In the genomic region with DNA sequence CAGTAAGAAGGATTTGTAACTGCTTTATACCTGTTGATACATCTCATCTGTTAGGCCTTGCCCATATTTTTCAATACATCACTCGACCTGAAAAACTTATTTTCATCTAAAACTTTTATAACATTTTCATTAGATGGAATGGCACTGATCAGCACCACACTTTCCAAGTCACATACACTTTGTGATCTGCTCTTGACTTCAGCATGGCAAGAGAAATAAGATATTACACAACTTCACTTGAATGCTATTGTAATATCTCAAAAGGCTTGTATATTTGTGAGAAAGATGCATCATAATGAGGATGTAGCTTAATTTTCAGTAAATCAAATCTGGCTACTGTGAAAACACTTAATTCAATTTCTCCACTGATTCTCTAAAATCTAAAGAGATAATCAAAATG, we compare ENCODE assay signal across 23 cellular contexts.
"Had no signal": no experiment of that assay in that cellular context is flagged by ENCODE, and none has a peak within 500 bp of the region (broad histone marks: within the 10 kb centered on the region; RNA-seq: fewer than 3 reads in every experiment).

No MANE protein-coding gene starts in this region.

- FAIRE-seq: RCC 7860 had no signal

- H3K36me3 ChIP-seq: breast epithelium had no signal

- H3K4me1 ChIP-seq: breast epithelium had no signal

- H3K9me3 Mint-ChIP-seq: activated naive CD4-positive, alpha-beta T cell treated with anti-CD3 and anti-CD28 coated beads, Interleukin-2, amount 50 U/mL, for 24 hours had no signal

- DNase-seq: activated CD4-positive, alpha-beta T cell treated with anti-CD3 and anti-CD28 coated beads for 48 hours; activated CD4-positive, alpha-beta T cell treated with anti-CD3 and anti-CD28 coated beads, Interleukin-2, amount 50 U/mL, for 4 hours; activated CD8-positive, alpha-beta memory T cell treated with anti-CD3 and anti-CD28 coated beads, Interleukin-2, amount 50 U/mL, for 48 hours; activated CD8-positive, alpha-beta T cell treated with anti-CD3 and anti-CD28 coated beads, Interleukin-2, amount 10 ng/mL, durations not matched to agents 7 days and 5 days; activated T-cell treated with anti-CD3 and anti-CD28 coated beads, Interleukin-2, amount 50 U/mL, for 1 hour; aorta; caudate nucleus; NCI-H1105 treated with DMSO at 0.1 percent for 48 hours; NCI-H2029; NCI-H2107; NCI-H2171 treated with DMSO at 0.1 percent for 48 hours; NCI-H226; NCI-H526 treated with DMSO at 0.1 percent for 48 hours; NCI-H82; PC-3; SHP77 had no signal

- H3K27ac ChIP-seq: breast epithelium, coronary artery, KMS-11, SK-N-MC had no signal

- H3K4me3 Mint-ChIP-seq: activated CD8-positive, alpha-beta T cell treated with anti-CD3 and anti-CD28 coated beads, Interleukin-2, amount 10 ng/mL, durations not matched to agents 7 days and 5 days; activated naive CD4-positive, alpha-beta T cell treated with anti-CD3 and anti-CD28 coated beads, Interleukin-2, amount 50 U/mL, for 24 hours; T-helper 1 cell treated with Interleukin-12 subunit alpha and Interleukin-12 subunit beta and Interleukin-4 antibody, amounts not matched to agents 30 μg/mL and 1 μg/mL, for 36 hours had no signal

- H3K4me3 ChIP-seq: breast epithelium, coronary artery, SK-N-MC had no signal

- H3K27me3 ChIP-seq: breast epithelium had no signal

- H3K27ac Mint-ChIP-seq: activated CD8-positive, alpha-beta T cell treated with anti-CD3 and anti-CD28 coated beads, Interleukin-2, amount 10 ng/mL, durations not matched to agents 7 days and 5 days; activated naive CD4-positive, alpha-beta T cell treated with anti-CD3 and anti-CD28 coated beads, Interleukin-2, amount 50 U/mL, for 24 hours; T-helper 1 cell treated with Interleukin-12 subunit alpha and Interleukin-12 subunit beta and Interleukin-4 antibody, amounts not matched to agents 30 μg/mL and 1 μg/mL, for 36 hours had no signal

- H3K27me3 Mint-ChIP-seq: activated naive CD4-positive, alpha-beta T cell treated with anti-CD3 and anti-CD28 coated beads, Interleukin-2, amount 50 U/mL, for 24 hours had no signal
